Comparison of ENCODE assay signal across 8 cellular contexts in the genomic region with DNA sequence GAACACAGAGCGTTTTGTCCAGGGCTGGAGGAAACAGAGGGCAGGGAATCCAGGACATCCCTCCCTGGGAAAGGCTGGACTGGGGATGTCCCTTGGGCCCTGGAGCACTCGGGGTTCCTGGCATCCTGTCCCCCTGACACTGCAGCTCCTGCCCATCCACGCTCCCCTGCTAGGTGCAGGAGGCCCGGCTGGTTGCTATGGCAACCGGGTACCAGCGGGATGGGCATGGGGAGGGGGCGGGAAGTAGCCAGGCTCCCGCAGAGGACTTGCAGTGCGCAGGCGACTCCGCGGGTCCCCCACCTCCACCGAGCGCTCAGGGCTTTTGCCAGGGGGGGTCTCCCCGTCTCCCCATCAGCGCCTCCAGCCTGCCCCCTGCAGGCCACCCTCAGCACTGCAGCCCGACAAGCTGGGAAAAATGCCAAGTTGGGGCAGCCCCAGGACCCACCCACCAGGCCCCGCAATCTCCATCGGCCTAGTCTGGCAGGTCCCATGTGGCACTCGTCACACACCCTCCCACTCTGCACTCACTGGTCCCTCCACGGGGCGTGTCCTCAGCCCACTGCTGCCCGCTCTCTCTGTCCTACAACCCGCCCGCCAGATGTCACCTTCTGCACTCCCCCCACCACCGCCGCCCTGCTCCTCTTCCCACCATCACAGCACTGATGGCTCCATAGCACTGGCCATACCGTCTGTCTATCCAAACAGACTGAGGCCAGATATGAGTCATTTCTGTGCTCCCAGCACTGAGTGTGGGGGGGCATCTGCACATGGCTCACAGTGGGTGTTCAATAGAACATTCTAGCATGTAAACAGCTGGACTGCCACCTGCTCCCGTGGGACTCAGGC. TPM values are rescaled to one million over a fixed set of nuclear protein-coding genes. Genes with fewer than 3 reads are reported as not detected.
DNase-seq lines count a peak whose midpoint lies in the region; ATAC-seq and TF ChIP-seq lines count a peak whose summit lies in the region.

No MANE protein-coding gene starts in this region.

- H3K4me3 ChIP-seq in cardiac fibroblast (replicated peaks in 1 of 2; ENCODE audit: low read depth in 2 of 2, low read length in 2 of 2) (no peak overlapping the region), thoracic aorta (no peak overlapping the region)

- H3K4me1 Mint-ChIP-seq in activated CD4-positive, alpha-beta T cell treated with anti-CD3 and anti-CD28 coated beads for 36 hours = peaks cover 6% of the 10 kb centered on the region

- H3K4me3 Mint-ChIP-seq in activated CD4-positive, alpha-beta T cell treated with anti-CD3 and anti-CD28 coated beads for 36 hours = no peak overlapping the region

- peak; percentile 85 for TF ChIP-seq CTCF in cardiac fibroblast (IDR thresholded peaks at IDR 0.05; ENCODE audit: low read depth, low read length)
- peak; percentile 77 for TF ChIP-seq CTCF in thoracic aorta (IDR thresholded peaks at IDR 0.05)

- no peak overlapping the region for H3K27ac Mint-ChIP-seq in activated CD4-positive, alpha-beta T cell treated with anti-CD3 and anti-CD28 coated beads for 36 hours

- intact Hi-C loops in activated CD4-positive, alpha-beta T cell treated with anti-CD3 and anti-CD28 coated beads for 36 hours (cut with DNase I, micrococcal nuclease) = loop anchor here in 1 of 2 experiments (2.0 kb wide), 1 partner anchor 106 kb away; no protein-coding TSS in a partner anchor

- H3K36me3 ChIP-seq in thoracic aorta = peaks cover 7% of the 10 kb centered on the region

- H3K27me3 Mint-ChIP-seq in activated CD4-positive, alpha-beta T cell treated with anti-CD3 and anti-CD28 coated beads for 36 hours = no peaks in the 10 kb centered on the region

- no peaks in the 10 kb centered on the region for H3K9me3 Mint-ChIP-seq in activated CD4-positive, alpha-beta T cell treated with anti-CD3 and anti-CD28 coated beads for 36 hours (ENCODE audit: low read depth)

- peaks cover 5% of the 10 kb centered on the region for H3K36me3 Mint-ChIP-seq in activated CD4-positive, alpha-beta T cell treated with anti-CD3 and anti-CD28 coated beads for 36 hours (ENCODE audit: low read depth)

- no peaks in the 10 kb centered on the region for H3K9me3 ChIP-seq in thoracic aorta

- no peaks in the 10 kb centered on the region for H3K27me3 ChIP-seq in thoracic aorta (replicated peaks; ENCODE audit: insufficient read depth)

- DNase-seq in activated CD4-positive, alpha-beta T cell treated with anti-CD3 and anti-CD28 coated beads for 36 hours = peak; percentile 61
- DNase-seq in activated CD4-positive, alpha-beta T cell treated with anti-CD3 and anti-CD28 coated beads for 1 hour = no peak
- DNase-seq in RPMI7951 (ENCODE audit: low read depth) (peak; percentile 64), cardiac fibroblast (ENCODE audit: low read depth in 2 of 2) (peak; percentile 54 to 77), medulla oblongata (ENCODE audit: extremely low spot score) (peak; percentile 81), thoracic aorta (ENCODE audit: low spot score) (peak; percentile 34), mesenteric fat pad (ENCODE audit: low spot score) (no peak), NCI-H187 treated with DMSO at 0.1 percent for 48 hours (lab: John Stamatoyannopoulos, UW) (no peak)

- peak; percentile 51 for ATAC-seq in activated CD4-positive, alpha-beta T cell treated with anti-CD3 and anti-CD28 coated beads for 36 hours
- ATAC-seq in thoracic aorta (ENCODE audit: insufficient number of reproducible peaks, low FRiP score, low read depth) = peak; percentile 53

- POLR2A ChIA-PET in activated CD4-positive, alpha-beta T cell treated with anti-CD3 and anti-CD28 coated beads for 36 hours (lab: Charles Lee) = no interaction called here

- H3K4me1 ChIP-seq in thoracic aorta (ENCODE audit: control insufficient read depth in 1 of 2, low read depth in 2 of 2) = peaks cover 18 to 57% of the 10 kb centered on the region in 2 donors

- CTCF ChIA-PET in activated CD4-positive, alpha-beta T cell treated with anti-CD3 and anti-CD28 coated beads for 36 hours (lab: Charles Lee) = interaction anchor here (0.6 to 2.0 kb wide), 13 partner anchors 10 to 1227 kb away, joined by 3 to 9 read pairs (median 3); a partner anchor contains a TSS

- peak overlapping the region in 1 of 2 donors; percentile 49 for H3K27ac ChIP-seq in thoracic aorta

RNA-seq across cellular contexts. Expression of a gene that starts 31.5 kb away (rescaled TPM):
- total RNA-seq in activated CD4-positive, alpha-beta T cell treated with anti-CD3 and anti-CD28 coated beads for 36 hours = 10 to 100 TPM; 24.8 to 29.6 TPM
- 24.0 and 29.2 TPM in 2 replicates for total RNA-seq in RPMI7951 (2014; rRNA removed; shearing (Covaris generic))
- 10 to 100 TPM; 76.9 to 99.1 TPM for total RNA-seq in thoracic aorta
- 65.7 TPM for total RNA-seq in mesenteric fat pad

RNA-seq across cellular contexts. Expression of a gene that starts 45.5 kb away (rescaled TPM):
- 100 to 1,000 TPM; 136 to 141 TPM for total RNA-seq in activated CD4-positive, alpha-beta T cell treated with anti-CD3 and anti-CD28 coated beads for 36 hours
- 38.1 TPM in 2 replicates for total RNA-seq in RPMI7951 (2014; rRNA removed; shearing (Covaris generic))
- total RNA-seq in thoracic aorta (10 to 100 TPM; 27.8 to 31.6 TPM), mesenteric fat pad (58.0 TPM)

Comparison
In these comparisons a context has a peak if more than half of its experiments do, and no peak if none do; other contexts are left out.
1. DNase-seq: peak in activated CD4-positive, alpha-beta T cell treated with anti-CD3 and anti-CD28 coated beads for 36 hours (single experiment), RPMI7951 (single experiment), cardiac fibroblast (2 of 2), medulla oblongata (single experiment) and thoracic aorta (single experiment); none in activated CD4-positive, alpha-beta T cell treated with anti-CD3 and anti-CD28 coated beads for 1 hour (single experiment), mesenteric fat pad (single experiment) and NCI-H187 treated with DMSO at 0.1 percent for 48 hours (single experiment).